Comparison of ENCODE assay signal across 17 cellular contexts in genomic region chr2:120486441-120486840, GRCh38.
A peak's percentile ranks its signal among the peaks of the same experiment; 100 is the strongest.
DNase-seq lines count a peak whose midpoint lies in the region; ATAC-seq and TF ChIP-seq lines count a peak whose summit lies in the region.
"Had no signal": no experiment of that assay in that cellular context is flagged by ENCODE, and none has a peak within 500 bp of the region (broad histone marks: within the 10 kb centered on the region; RNA-seq: fewer than 3 reads in every experiment).

No MANE protein-coding gene starts in this region.

- no peaks in the 10 kb centered on the region for H3K9me3 Mint-ChIP-seq in GM23338

- no peak overlapping the region for H2AFZ ChIP-seq in GM23338

- H3K4me1 ChIP-seq in right atrium auricular region: no peaks in the 10 kb centered on the region
- no peaks in the 10 kb centered on the region for H3K4me1 ChIP-seq in lower lobe of right lung
- no peaks in the 10 kb centered on the region for H3K4me1 ChIP-seq in GM23338 (ENCODE audit: insufficient read depth)
- H3K4me1 ChIP-seq: HAP-1 had no signal

- H3K9me3 ChIP-seq in right atrium auricular region (no peaks in the 10 kb centered on the region), lower lobe of right lung (no peaks in the 10 kb centered on the region)
- H3K9me3 ChIP-seq: HAP-1 had no signal

- H3K4me2 ChIP-seq in GM23338: no peak overlapping the region

- H3F3A ChIP-seq in GM23338 (replicated peaks; ENCODE audit: low read depth): no peaks in the 10 kb centered on the region

- no peak overlapping the region for H3K27ac Mint-ChIP-seq in GM23338
- H3K27ac Mint-ChIP-seq: CD14-positive monocyte had no signal

- H3K27me3 Mint-ChIP-seq in GM23338 (ENCODE audit: insufficient read depth, low read depth, poor library complexity): peaks cover 18% of the 10 kb centered on the region

- intact Hi-C loops in left ventricle myocardium superior (cut with micrococcal nuclease) (no loop called here), lower lobe of right lung (cut with DNase I) (no loop called here)

- H3K4me3 ChIP-seq in right atrium auricular region (no peak overlapping the region), lower lobe of right lung (no peak overlapping the region), GM23338 (no peak overlapping the region)
- H3K4me3 ChIP-seq: HAP-1 had no signal

- no peak overlapping the region for H3K27ac ChIP-seq in right atrium auricular region
- peak overlapping the region; percentile 35 for H3K27ac ChIP-seq in VCaP
- H3K27ac ChIP-seq in lower lobe of right lung: no peak overlapping the region
- H3K27ac ChIP-seq in GM23338 (ENCODE audit: low read depth): no peak overlapping the region
- H3K27ac ChIP-seq: HL-60 had no signal

- no peaks in the 10 kb centered on the region for H3K27me3 ChIP-seq in right atrium auricular region
- H3K27me3 ChIP-seq in lower lobe of right lung (ENCODE audit: low read depth): no peaks in the 10 kb centered on the region
- no peaks in the 10 kb centered on the region for H3K27me3 ChIP-seq in GM23338 (ENCODE audit: insufficient read depth)

- peaks cover 2% of the 10 kb centered on the region; the same call in 2 of the 3 replicates for H3K4me1 Mint-ChIP-seq in GM23338
- H3K4me1 Mint-ChIP-seq: CD14-positive monocyte had no signal

- no peaks in the 10 kb centered on the region for H3K9me2 ChIP-seq in GM23338 (ENCODE audit: insufficient read depth)

- DNase-seq in left ventricle myocardium superior: peak; percentile 7
- no peak for DNase-seq in right atrium auricular region (ENCODE audit: low spot score)
- DNase-seq in lower lobe of right lung: peak; percentile 25
- no peak for DNase-seq in NCI-H748 treated with DMSO at 0.1 percent for 48 hours (lab: John Stamatoyannopoulos, UW)
- DNase-seq in GM23338 (ENCODE audit: low spot score): no peak
- DNase-seq: KBM-7, NCI-H1092 treated with DMSO at 0.1 percent for 48 hours, NCI-H1436 treated with DMSO at 0.1 percent for 48 hours, NCI-H1930, NCI-H510A treated with DMSO at 0.1 percent for 48 hours, NCI-H82, Right ventricle myocardium superior had no signal

- no peaks in the 10 kb centered on the region for H3K36me3 Mint-ChIP-seq in GM23338 (ENCODE audit: low read depth)
- H3K36me3 Mint-ChIP-seq: CD14-positive monocyte had no signal

- no peak for ATAC-seq in left ventricle myocardium superior
- no peak for ATAC-seq in lower lobe of right lung
- no peak for ATAC-seq in HG03571 (IDR thresholded peaks at IDR 0.05; ENCODE audit: unreplicated experiment)
- ATAC-seq in GM23338: no peak

- no peak overlapping the region for H3K4me3 Mint-ChIP-seq in GM23338
- H3K4me3 Mint-ChIP-seq: CD14-positive monocyte had no signal

- TF ChIP-seq CTCF in right atrium auricular region (IDR thresholded peaks at IDR 0.05): no peak
- TF ChIP-seq CTCF in VCaP (conservative IDR thresholded peaks at IDR 0.05): no peak
- TF ChIP-seq CTCF in lower lobe of right lung (IDR thresholded peaks at IDR 0.05): no peak
- no peak for TF ChIP-seq CTCF in GM23338 (conservative IDR thresholded peaks at IDR 0.05; ENCODE audit: low read depth in 2 of 2)

- no peaks in the 10 kb centered on the region for H3K79me2 ChIP-seq in GM23338 (replicated peaks; ENCODE audit: insufficient read depth)

- H4K20me1 ChIP-seq in GM23338 (replicated peaks; ENCODE audit: insufficient read depth): 0 out of 2 replicates have a peak, but pooled peaks cover 3% of the 10 kb centered on the region

- H3K36me3 ChIP-seq in right atrium auricular region (no peaks in the 10 kb centered on the region), lower lobe of right lung (no peaks in the 10 kb centered on the region), GM23338 (ENCODE audit: insufficient read depth) (no peaks in the 10 kb centered on the region)
- H3K36me3 ChIP-seq: HAP-1 had no signal

TF ChIP-seq in GM23338, 12 proteins besides CTCF, POLR2A, EP300 and RAD21 (continues in another document):
- no peak for TF ChIP-seq NANOG (IDR thresholded peaks at IDR 0.05; ENCODE audit: borderline replicate concordance)
- TF ChIP-seq CREB1 (CRISPR knock-in tag; IDR thresholded peaks at IDR 0.05; ENCODE audit: low read depth): no peak
- TF ChIP-seq, protein P1, sequence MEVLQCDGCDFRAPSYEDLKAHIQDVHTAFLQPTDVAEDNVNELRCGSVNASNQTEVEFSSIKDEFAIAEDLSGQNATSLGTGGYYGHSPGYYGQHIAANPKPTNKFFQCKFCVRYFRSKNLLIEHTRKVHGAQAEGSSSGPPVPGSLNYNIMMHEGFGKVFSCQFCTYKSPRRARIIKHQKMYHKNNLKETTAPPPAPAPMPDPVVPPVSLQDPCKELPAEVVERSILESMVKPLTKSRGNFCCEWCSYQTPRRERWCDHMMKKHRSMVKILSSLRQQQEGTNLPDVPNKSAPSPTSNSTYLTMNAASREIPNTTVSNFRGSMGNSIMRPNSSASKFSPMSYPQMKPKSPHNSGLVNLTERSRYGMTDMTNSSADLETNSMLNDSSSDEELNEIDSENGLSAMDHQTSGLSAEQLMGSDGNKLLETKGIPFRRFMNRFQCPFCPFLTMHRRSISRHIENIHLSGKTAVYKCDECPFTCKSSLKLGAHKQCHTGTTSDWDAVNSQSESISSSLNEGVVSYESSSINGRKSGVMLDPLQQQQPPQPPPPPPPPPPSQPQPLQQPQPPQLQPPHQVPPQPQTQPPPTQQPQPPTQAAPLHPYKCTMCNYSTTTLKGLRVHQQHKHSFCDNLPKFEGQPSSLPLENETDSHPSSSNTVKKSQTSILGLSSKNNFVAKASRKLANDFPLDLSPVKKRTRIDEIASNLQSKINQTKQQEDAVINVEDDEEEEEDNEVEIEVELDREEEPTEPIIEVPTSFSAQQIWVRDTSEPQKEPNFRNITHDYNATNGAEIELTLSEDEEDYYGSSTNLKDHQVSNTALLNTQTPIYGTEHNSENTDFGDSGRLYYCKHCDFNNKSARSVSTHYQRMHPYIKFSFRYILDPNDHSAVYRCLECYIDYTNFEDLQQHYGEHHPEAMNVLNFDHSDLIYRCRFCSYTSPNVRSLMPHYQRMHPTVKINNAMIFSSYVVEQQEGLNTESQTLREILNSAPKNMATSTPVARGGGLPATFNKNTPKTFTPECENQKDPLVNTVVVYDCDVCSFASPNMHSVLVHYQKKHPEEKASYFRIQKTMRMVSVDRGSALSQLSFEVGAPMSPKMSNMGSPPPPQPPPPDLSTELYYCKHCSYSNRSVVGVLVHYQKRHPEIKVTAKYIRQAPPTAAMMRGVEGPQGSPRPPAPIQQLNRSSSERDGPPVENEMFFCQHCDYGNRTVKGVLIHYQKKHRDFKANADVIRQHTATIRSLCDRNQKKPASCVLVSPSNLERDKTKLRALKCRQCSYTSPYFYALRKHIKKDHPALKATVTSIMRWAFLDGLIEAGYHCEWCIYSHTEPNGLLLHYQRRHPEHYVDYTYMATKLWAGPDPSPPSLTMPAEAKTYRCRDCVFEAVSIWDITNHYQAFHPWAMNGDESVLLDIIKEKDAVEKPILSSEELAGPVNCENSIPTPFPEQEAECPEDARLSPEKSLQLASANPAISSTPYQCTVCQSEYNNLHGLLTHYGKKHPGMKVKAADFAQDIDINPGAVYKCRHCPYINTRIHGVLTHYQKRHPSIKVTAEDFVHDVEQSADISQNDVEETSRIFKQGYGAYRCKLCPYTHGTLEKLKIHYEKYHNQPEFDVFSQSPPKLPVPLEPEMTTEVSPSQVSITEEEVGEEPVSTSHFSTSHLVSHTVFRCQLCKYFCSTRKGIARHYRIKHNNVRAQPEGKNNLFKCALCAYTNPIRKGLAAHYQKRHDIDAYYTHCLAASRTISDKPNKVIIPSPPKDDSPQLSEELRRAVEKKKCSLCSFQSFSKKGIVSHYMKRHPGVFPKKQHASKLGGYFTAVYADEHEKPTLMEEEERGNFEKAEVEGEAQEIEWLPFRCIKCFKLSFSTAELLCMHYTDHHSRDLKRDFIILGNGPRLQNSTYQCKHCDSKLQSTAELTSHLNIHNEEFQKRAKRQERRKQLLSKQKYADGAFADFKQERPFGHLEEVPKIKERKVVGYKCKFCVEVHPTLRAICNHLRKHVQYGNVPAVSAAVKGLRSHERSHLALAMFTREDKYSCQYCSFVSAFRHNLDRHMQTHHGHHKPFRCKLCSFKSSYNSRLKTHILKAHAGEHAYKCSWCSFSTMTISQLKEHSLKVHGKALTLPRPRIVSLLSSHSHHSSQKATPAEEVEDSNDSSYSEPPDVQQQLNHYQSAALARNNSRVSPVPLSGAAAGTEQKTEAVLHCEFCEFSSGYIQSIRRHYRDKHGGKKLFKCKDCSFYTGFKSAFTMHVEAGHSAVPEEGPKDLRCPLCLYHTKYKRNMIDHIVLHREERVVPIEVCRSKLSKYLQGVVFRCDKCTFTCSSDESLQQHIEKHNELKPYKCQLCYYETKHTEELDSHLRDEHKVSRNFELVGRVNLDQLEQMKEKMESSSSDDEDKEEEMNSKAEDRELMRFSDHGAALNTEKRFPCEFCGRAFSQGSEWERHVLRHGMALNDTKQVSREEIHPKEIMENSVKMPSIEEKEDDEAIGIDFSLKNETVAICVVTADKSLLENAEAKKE (CRISPR knock-in tag; IDR thresholded peaks at IDR 0.05): no peak
- TF ChIP-seq JUNB (IDR thresholded peaks at IDR 0.05; ENCODE audit: unreplicated experiment): no peak
- no peak for TF ChIP-seq POLR2AphosphoS5 (IDR thresholded peaks at IDR 0.05; ENCODE audit: low read depth)
- no peak for TF ChIP-seq EZH2 (IDR thresholded peaks at IDR 0.05; ENCODE audit: low read depth, unreplicated experiment)
- TF ChIP-seq STAT1 (IDR thresholded peaks at IDR 0.05; ENCODE audit: unreplicated experiment): no peak
- TF ChIP-seq ETS1 (IDR thresholded peaks at IDR 0.05): no peak
- no peak for TF ChIP-seq ZNF331 (CRISPR knock-in tag; IDR thresholded peaks at IDR 0.05; ENCODE audit: low read depth)

Comparison
In these comparisons a context has a peak if more than half of its experiments do, and no peak if none do; other contexts are left out.
1. DNase-seq: peak in left ventricle myocardium superior (single experiment) and lower lobe of right lung (single experiment); none in right atrium auricular region (single experiment), NCI-H748 treated with DMSO at 0.1 percent for 48 hours (single experiment) and GM23338 (single experiment).